Comparison of ENCODE assay signal across 10 cellular contexts in genomic region chr9:121282309-121283071, GRCh38. TPM values are rescaled to one million over a fixed set of nuclear protein-coding genes. Genes with fewer than 3 reads are reported as not detected.
A peak's percentile ranks its signal among the peaks of the same experiment; 100 is the strongest.
DNase-seq lines count a peak whose midpoint lies in the region; ATAC-seq and TF ChIP-seq lines count a peak whose summit lies in the region.
"Had no signal": no experiment of that assay in that cellular context is flagged by ENCODE, and none has a peak within 500 bp of the region (broad histone marks: within the 10 kb centered on the region; RNA-seq: fewer than 3 reads in every experiment).

No MANE protein-coding gene starts in this region.

- DNase-seq in CD14-positive monocyte (ENCODE audit: low spot score) = no peak
- DNase-seq in Panc1 (ENCODE audit: low read depth, low spot score) = no peak
- DNase-seq in globus pallidus (ENCODE audit: low spot score) = peak; percentile 60
- DNase-seq in pons (ENCODE audit: low spot score) = peak; percentile 70
- DNase-seq in activated T-helper 1 cell treated with anti-CD3 and anti-CD28 coated beads, Interleukin-12 subunit alpha, Interleukin-12 subunit beta, Interleukin-2, Interleukin-4 antibody, amounts not matched to agents 30 ng/mL and 10 ng/mL and 1 ng/mL, durations not matched to agents 14 hours and 24 hours and 36 hours (ENCODE audit: low spot score) = no peak
- DNase-seq in activated CD4-positive, CD25-positive, alpha-beta regulatory T cell (lab: John Stamatoyannopoulos, UW) = no peak
- DNase-seq in COLO829 (ENCODE audit: low spot score) = no peak
- DNase-seq: stimulated activated naive CD4-positive, alpha-beta T cell treated with Interleukin-2 at 50 U/mL for 16 hours had no signal

- no peak overlapping the region for H3K4me3 ChIP-seq in Panc1 (ENCODE audit: low read depth in 2 of 2, low read length in 2 of 2)

- BruUV-seq in Panc1 (replicated peaks; lab: Mats Ljungman, UMichigan) = no TSS peak

- H3K4me3 Mint-ChIP-seq in CD14-positive monocyte = peak overlapping the region in 1 of 2 donors; percentile 51
- H3K4me3 Mint-ChIP-seq in activated T-helper 1 cell treated with anti-CD3 and anti-CD28 coated beads, Interleukin-12 subunit alpha, Interleukin-12 subunit beta, Interleukin-2, Interleukin-4 antibody, amounts not matched to agents 30 ng/mL and 10 ng/mL and 1 ng/mL, durations not matched to agents 14 hours and 24 hours and 36 hours = no peak overlapping the region
- H3K4me3 Mint-ChIP-seq: activated CD4-positive, alpha-beta T cell treated with anti-CD3 and anti-CD28 coated beads for 36 hours had no signal

- peaks cover 89% of the 10 kb centered on the region for H3K4me1 Mint-ChIP-seq in CD14-positive monocyte
- H3K4me1 Mint-ChIP-seq in activated T-helper 1 cell treated with anti-CD3 and anti-CD28 coated beads, Interleukin-12 subunit alpha, Interleukin-12 subunit beta, Interleukin-2, Interleukin-4 antibody, amounts not matched to agents 30 ng/mL and 10 ng/mL and 1 ng/mL, durations not matched to agents 14 hours and 24 hours and 36 hours (ENCODE audit: low read depth) = peaks cover 21% of the 10 kb centered on the region

- no peaks in the 10 kb centered on the region for H3K27me3 ChIP-seq in Panc1 (ENCODE audit: control insufficient read depth, insufficient read depth, low read length)

- ATAC-seq in Panc1 = no peak
- no peak for ATAC-seq in GM19463 (IDR thresholded peaks at IDR 0.05; ENCODE audit: unreplicated experiment)
- ATAC-seq: activated CD4-positive, alpha-beta T cell treated with anti-CD3 and anti-CD28 coated beads for 36 hours had no signal

- POLR2A ChIA-PET in Panc1 (lab: Charles Lee) = interaction anchor here (0.6 kb wide), 1 partner anchor 36 kb away, joined by 4 read pairs; no protein-coding TSS in a partner anchor

- H3K9me3 Mint-ChIP-seq in CD14-positive monocyte = no peaks in the 10 kb centered on the region
- H3K9me3 Mint-ChIP-seq in activated T-helper 1 cell treated with anti-CD3 and anti-CD28 coated beads, Interleukin-12 subunit alpha, Interleukin-12 subunit beta, Interleukin-2, Interleukin-4 antibody, amounts not matched to agents 30 ng/mL and 10 ng/mL and 1 ng/mL, durations not matched to agents 14 hours and 24 hours and 36 hours = no peaks in the 10 kb centered on the region

- H3K27ac Mint-ChIP-seq in CD14-positive monocyte = peak overlapping the region; percentile 85 to 97 (median 90)
- H3K27ac Mint-ChIP-seq in activated T-helper 1 cell treated with anti-CD3 and anti-CD28 coated beads, Interleukin-12 subunit alpha, Interleukin-12 subunit beta, Interleukin-2, Interleukin-4 antibody, amounts not matched to agents 30 ng/mL and 10 ng/mL and 1 ng/mL, durations not matched to agents 14 hours and 24 hours and 36 hours = no peak overlapping the region

- CTCF ChIA-PET in Panc1 (lab: Charles Lee) = no interaction called here

- H3K27ac ChIP-seq in Panc1 (ENCODE audit: low read length) = peak overlapping the region; percentile 99

- no peak for TF ChIP-seq CTCF in CD14-positive monocyte (IDR thresholded peaks at IDR 0.05)
- TF ChIP-seq CTCF in Panc1 (IDR thresholded peaks at IDR 0.05) = no peak

- intact Hi-C loops in CD14-positive monocyte (cut with micrococcal nuclease) = no loop called here
- intact Hi-C loops in Panc1 (cut with micrococcal nuclease; ENCODE audit: unreplicated experiment) = loop anchor here (5.0 kb wide), 1 partner anchor 70 kb away; no protein-coding TSS in a partner anchor
- intact Hi-C loops in activated T-helper 1 cell treated with anti-CD3 and anti-CD28 coated beads, Interleukin-12 subunit alpha, Interleukin-12 subunit beta, Interleukin-2, Interleukin-4 antibody, amounts not matched to agents 30 ng/mL and 10 ng/mL and 1 ng/mL, durations not matched to agents 14 hours and 24 hours and 36 hours (cut with micrococcal nuclease) = no loop called here

- peaks cover 94% of the 10 kb centered on the region for H3K4me1 ChIP-seq in Panc1 (ENCODE audit: control insufficient read depth, insufficient read depth, low read length)

- H3K9me3 ChIP-seq in Panc1 (ENCODE audit: control insufficient read depth, insufficient read depth, low read depth, low read length) = no peaks in the 10 kb centered on the region

- H3K36me3 ChIP-seq in Panc1 (ENCODE audit: control insufficient read depth, insufficient read depth, low read length) = no peaks in the 10 kb centered on the region

- in situ Hi-C loops in Panc1 (cut with HindIII; ENCODE audit: low pct_unique_long_range_greater_than_20kb, low sequenced_read_pairs) = no loop called here

- peaks cover 0 to 2% (median 2%) of the 10 kb centered on the region in 3 donors for H3K27me3 Mint-ChIP-seq in CD14-positive monocyte (ENCODE audit: low read depth in 3 of 3)
- no peaks in the 10 kb centered on the region for H3K27me3 Mint-ChIP-seq in activated T-helper 1 cell treated with anti-CD3 and anti-CD28 coated beads, Interleukin-12 subunit alpha, Interleukin-12 subunit beta, Interleukin-2, Interleukin-4 antibody, amounts not matched to agents 30 ng/mL and 10 ng/mL and 1 ng/mL, durations not matched to agents 14 hours and 24 hours and 36 hours (ENCODE audit: insufficient read depth)

- H3K36me3 Mint-ChIP-seq in CD14-positive monocyte = peaks cover 32 to 42% of the 10 kb centered on the region in 2 donors
- H3K36me3 Mint-ChIP-seq in activated T-helper 1 cell treated with anti-CD3 and anti-CD28 coated beads, Interleukin-12 subunit alpha, Interleukin-12 subunit beta, Interleukin-2, Interleukin-4 antibody, amounts not matched to agents 30 ng/mL and 10 ng/mL and 1 ng/mL, durations not matched to agents 14 hours and 24 hours and 36 hours (ENCODE audit: low read depth) = peaks cover 3% of the 10 kb centered on the region

RNA-seq across cellular contexts. Expression of gene GSN, which starts 14.5 kb away (rescaled TPM):
- 100 to 1,000 TPM in 1 of 2 donors, 10 to 100 TPM in 1; 95.8 to 187 TPM for polyA plus RNA-seq in CD14-positive monocyte
- total RNA-seq in Panc1 (2021; ENCODE audit: unreplicated experiment) = 278 TPM
- polyA plus RNA-seq in Panc1 (2012; ENCODE audit: insufficient read length) = 483 TPM
- 1.5 and 2.5 TPM in 2 replicates for total RNA-seq in activated T-helper 1 cell treated with anti-CD3 and anti-CD28 coated beads, Interleukin-12 subunit alpha, Interleukin-12 subunit beta, Interleukin-2, Interleukin-4 antibody, amounts not matched to agents 30 ng/mL and 10 ng/mL and 1 ng/mL, durations not matched to agents 14 hours and 24 hours and 36 hours

Comparison
In these comparisons a context has a peak if more than half of its experiments do, and no peak if none do; other contexts are left out.
1. DNase-seq: peak in globus pallidus (single experiment) and pons (single experiment); none in CD14-positive monocyte (single experiment), Panc1 (single experiment), activated T-helper 1 cell treated with anti-CD3 and anti-CD28 coated beads, Interleukin-12 subunit alpha, Interleukin-12 subunit beta, Interleukin-2, Interleukin-4 antibody, amounts not matched to agents 30 ng/mL and 10 ng/mL and 1 ng/mL, durations not matched to agents 14 hours and 24 hours and 36 hours (single experiment), activated CD4-positive, CD25-positive, alpha-beta regulatory T cell (0 of 4) and COLO829 (single experiment).
2. RNA of gene GSN, which starts 14.5 kb away (total RNA-seq): 278 TPM in Panc1 (single experiment); 1.5 to 2.5 TPM in activated T-helper 1 cell treated with anti-CD3 and anti-CD28 coated beads, Interleukin-12 subunit alpha, Interleukin-12 subunit beta, Interleukin-2, Interleukin-4 antibody, amounts not matched to agents 30 ng/mL and 10 ng/mL and 1 ng/mL, durations not matched to agents 14 hours and 24 hours and 36 hours; every median in the first group is over 10 times any median in the second.